1 cellular context compared by ENCODE assay signal in genomic region chr5:71907001-71907564, GRCh38.
TF ChIP-seq lines count a peak whose summit lies in the region.

No MANE protein-coding gene starts in this region.

TF ChIP-seq in H1, 55 proteins besides CTCF, POLR2A, EP300 and RAD21:
- no peak for TF ChIP-seq TAF1 (IDR thresholded peaks at IDR 0.05; ENCODE audit: low read depth, low read length)
- TF ChIP-seq RFX5 (IDR thresholded peaks at IDR 0.05; ENCODE audit: borderline replicate concordance, low read depth, low read length), result no peak
- no peak for TF ChIP-seq USF2 (IDR thresholded peaks at IDR 0.05; ENCODE audit: low read length)
- TF ChIP-seq HDAC2 (IDR thresholded peaks at IDR 0.05; ENCODE audit: borderline replicate concordance in 1 of 2, low read depth in 2 of 2, low read length in 2 of 2), result no peak
- TF ChIP-seq RNF2 (IDR thresholded peaks at IDR 0.05; ENCODE audit: borderline replicate concordance, low read depth, low read length, missing control alignments, poor library complexity, severe bottlenecking), result no peak
- no peak for TF ChIP-seq EGR1 (IDR thresholded peaks at IDR 0.05; ENCODE audit: borderline replicate concordance, low read depth, low read length)
- no peak for TF ChIP-seq BCL11A (IDR thresholded peaks at IDR 0.05; ENCODE audit: low read depth in 2 of 2, low read length in 2 of 2)
- TF ChIP-seq SP4 (IDR thresholded peaks at IDR 0.05; ENCODE audit: low read length), result no peak
- no peak for TF ChIP-seq SP2 (IDR thresholded peaks at IDR 0.05; ENCODE audit: low read length)
- no peak for TF ChIP-seq KDM5A (IDR thresholded peaks at IDR 0.05; ENCODE audit: low read length)
- no peak for TF ChIP-seq POU5F1 (IDR thresholded peaks at IDR 0.05; ENCODE audit: low read depth, low read length)
- no peak for TF ChIP-seq SIX5 (IDR thresholded peaks at IDR 0.05; ENCODE audit: low read depth, low read length)
- no peak for TF ChIP-seq NRF1 (IDR thresholded peaks at IDR 0.05; ENCODE audit: low read depth, low read length)
- no peak for TF ChIP-seq SIN3A (conservative IDR thresholded peaks at IDR 0.05 in 1 of 2, IDR thresholded peaks at IDR 0.05 in 1 of 2; ENCODE audit: low read depth in 1 of 2, low read length in 2 of 2)
- no peak for TF ChIP-seq CBX8 (IDR thresholded peaks at IDR 0.05; ENCODE audit: borderline replicate concordance, low read depth, low read length)
- no peak for TF ChIP-seq ATF2 (IDR thresholded peaks at IDR 0.05; ENCODE audit: low read length)
- no peak for TF ChIP-seq ZNF274 (IDR thresholded peaks at IDR 0.05; ENCODE audit: borderline replicate concordance, extremely low read depth, low read length)
- TF ChIP-seq FOSL1 (IDR thresholded peaks at IDR 0.05; ENCODE audit: insufficient read depth, low read depth, low read length), result no peak
- no peak for TF ChIP-seq JUND (IDR thresholded peaks at IDR 0.05; ENCODE audit: low read length)
